13 cellular contexts compared by ENCODE assay signal in genomic region chrX:141220342-141221008, GRCh38. TPM values are rescaled to one million over a fixed set of nuclear protein-coding genes. Genes with fewer than 3 reads are reported as not detected.
A peak's percentile ranks its signal among the peaks of the same experiment; 100 is the strongest.
DNase-seq lines count a peak whose midpoint lies in the region; ATAC-seq and TF ChIP-seq lines count a peak whose summit lies in the region.
"Had no signal": no experiment of that assay in that cellular context is flagged by ENCODE, and none has a peak within 500 bp of the region (broad histone marks: within the 10 kb centered on the region; RNA-seq: fewer than 3 reads in every experiment).

No MANE protein-coding gene starts in this region.

- TF ChIP-seq CTCF in HFF-Myc (IDR thresholded peaks at IDR 0.05; ENCODE audit: low read depth, low read length, missing control alignments), result no peak
- no peak for TF ChIP-seq CTCF in fibroblast of the aortic adventitia (IDR thresholded peaks at IDR 0.05; ENCODE audit: insufficient read depth, low read length)

- peak; percentile 25 for DNase-seq in HFF-Myc (ENCODE audit: extremely low read depth, low read depth)
- peak; percentile 50 for DNase-seq in SW480 (ENCODE audit: low spot score)
- peak; percentile 65 for DNase-seq in fibroblast of the aortic adventitia (ENCODE audit: low read depth)
- peak; percentile 2 for DNase-seq in smooth muscle cell of the brain vasculature (ENCODE audit: low read depth, low spot score)
- no peak for DNase-seq in sciatic nerve (ENCODE audit: low spot score)
- DNase-seq in GF-D8 (lab: John Stamatoyannopoulos, UW), result no peak
- DNase-seq in effector CD8-positive, alpha-beta T cell (lab: John Stamatoyannopoulos, UW), result no peak
- DNase-seq: activated CD4-positive, CD25-positive, alpha-beta regulatory T cell treated with anti-CD3 and anti-CD28 coated beads, Interleukin-2, amount 50 U/mL, for 72 hours; dorsolateral prefrontal cortex; immature natural killer cell; NCI-H146 had no signal

- no peak for ATAC-seq in sciatic nerve
- ATAC-seq: activated T-helper 17 cell treated with anti-CD3 and anti-CD28 coated beads, Interleukin-2, amount 50 U/mL, for 72 hours had no signal

- intact Hi-C loops in sciatic nerve (cut with DNase I), result no loop called here

- H3K4me3 ChIP-seq in HFF-Myc (replicated peaks; ENCODE audit: low read depth, low read length) (no peak overlapping the region), fibroblast of the aortic adventitia (ENCODE audit: low read depth, low read length) (no peak overlapping the region)
- H3K4me3 ChIP-seq: dorsolateral prefrontal cortex had no signal

RNA-seq across cellular contexts. Expression of gene SPANXC, which starts 21.8 kb away (rescaled TPM):
- total RNA-seq in fibroblast of the aortic adventitia (ENCODE audit: low replicate concordance) (not detected in 2 replicates), sciatic nerve (not detected)
- total RNA-seq: activated T-helper 17 cell treated with anti-CD3 and anti-CD28 coated beads, Interleukin-2, amount 50 U/mL, for 72 hours; dorsolateral prefrontal cortex; ureter had no signal

RNA-seq across cellular contexts. Expression of gene LDOC1, which starts 43.5 kb away (rescaled TPM):
- total RNA-seq in fibroblast of the aortic adventitia (ENCODE audit: low replicate concordance), result 6.9 and 12.3 TPM in 2 replicates
- total RNA-seq in sciatic nerve, result 28.3 TPM

Comparison
In these comparisons a context has a peak if more than half of its experiments do, and no peak if none do; other contexts are left out.
1. DNase-seq: peak in HFF-Myc (single experiment), SW480 (single experiment), fibroblast of the aortic adventitia (single experiment) and smooth muscle cell of the brain vasculature (single experiment); none in sciatic nerve (single experiment), GF-D8 (single experiment) and effector CD8-positive, alpha-beta T cell (single experiment).